1 cellular context compared by ENCODE assay signal in the genomic region with DNA sequence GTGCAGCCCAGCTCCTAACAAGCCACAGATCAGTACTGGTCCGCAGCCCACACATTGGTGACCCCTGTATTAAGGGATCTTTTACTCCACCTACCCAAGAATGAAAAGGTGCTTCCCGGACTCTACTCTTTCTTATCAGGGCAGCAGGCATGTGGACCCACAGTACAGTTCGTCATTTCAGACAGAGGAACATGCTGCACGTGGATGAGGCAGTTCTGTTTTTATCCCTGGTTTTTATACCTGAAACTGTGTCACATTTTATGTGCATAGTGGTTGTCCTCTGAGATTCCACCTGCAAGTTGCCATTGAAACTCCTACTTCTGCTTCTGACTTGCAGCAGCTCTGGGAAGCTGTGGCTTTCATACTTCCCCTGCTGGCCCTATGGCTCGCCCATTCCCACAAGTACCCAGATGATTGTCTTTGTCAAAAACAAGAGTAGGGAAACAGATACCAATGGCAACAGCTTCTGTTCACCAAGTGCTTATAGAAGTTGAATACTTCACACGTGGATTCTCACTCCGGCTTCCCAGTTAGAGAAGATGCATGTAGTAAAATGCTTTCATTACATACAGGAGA.
TF ChIP-seq lines count a peak whose summit lies in the region.

No MANE protein-coding gene starts in this region.

TF ChIP-seq in HepG2, 621 proteins besides CTCF, POLR2A, EP300 and RAD21:
- TF ChIP-seq ZNF687 (CRISPR knock-in tag; IDR thresholded peaks at IDR 0.05) = no peak
- TF ChIP-seq, protein P1, sequence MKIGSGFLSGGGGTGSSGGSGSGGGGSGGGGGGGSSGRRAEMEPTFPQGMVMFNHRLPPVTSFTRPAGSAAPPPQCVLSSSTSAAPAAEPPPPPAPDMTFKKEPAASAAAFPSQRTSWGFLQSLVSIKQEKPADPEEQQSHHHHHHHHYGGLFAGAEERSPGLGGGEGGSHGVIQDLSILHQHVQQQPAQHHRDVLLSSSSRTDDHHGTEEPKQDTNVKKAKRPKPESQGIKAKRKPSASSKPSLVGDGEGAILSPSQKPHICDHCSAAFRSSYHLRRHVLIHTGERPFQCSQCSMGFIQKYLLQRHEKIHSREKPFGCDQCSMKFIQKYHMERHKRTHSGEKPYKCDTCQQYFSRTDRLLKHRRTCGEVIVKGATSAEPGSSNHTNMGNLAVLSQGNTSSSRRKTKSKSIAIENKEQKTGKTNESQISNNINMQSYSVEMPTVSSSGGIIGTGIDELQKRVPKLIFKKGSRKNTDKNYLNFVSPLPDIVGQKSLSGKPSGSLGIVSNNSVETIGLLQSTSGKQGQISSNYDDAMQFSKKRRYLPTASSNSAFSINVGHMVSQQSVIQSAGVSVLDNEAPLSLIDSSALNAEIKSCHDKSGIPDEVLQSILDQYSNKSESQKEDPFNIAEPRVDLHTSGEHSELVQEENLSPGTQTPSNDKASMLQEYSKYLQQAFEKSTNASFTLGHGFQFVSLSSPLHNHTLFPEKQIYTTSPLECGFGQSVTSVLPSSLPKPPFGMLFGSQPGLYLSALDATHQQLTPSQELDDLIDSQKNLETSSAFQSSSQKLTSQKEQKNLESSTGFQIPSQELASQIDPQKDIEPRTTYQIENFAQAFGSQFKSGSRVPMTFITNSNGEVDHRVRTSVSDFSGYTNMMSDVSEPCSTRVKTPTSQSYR (CRISPR knock-in tag; IDR thresholded peaks at IDR 0.05; ENCODE audit: borderline replicate concordance) = no peak
- no peak for TF ChIP-seq MAX (IDR thresholded peaks at IDR 0.05)
- no peak for TF ChIP-seq EHMT2 (IDR thresholded peaks at IDR 0.05; ENCODE audit: borderline replicate concordance, low read depth, low read length)
- no peak for TF ChIP-seq RERE (CRISPR knock-in tag; IDR thresholded peaks at IDR 0.05; ENCODE audit: low read depth)
